8 cellular contexts compared by ENCODE assay signal in the genomic region with DNA sequence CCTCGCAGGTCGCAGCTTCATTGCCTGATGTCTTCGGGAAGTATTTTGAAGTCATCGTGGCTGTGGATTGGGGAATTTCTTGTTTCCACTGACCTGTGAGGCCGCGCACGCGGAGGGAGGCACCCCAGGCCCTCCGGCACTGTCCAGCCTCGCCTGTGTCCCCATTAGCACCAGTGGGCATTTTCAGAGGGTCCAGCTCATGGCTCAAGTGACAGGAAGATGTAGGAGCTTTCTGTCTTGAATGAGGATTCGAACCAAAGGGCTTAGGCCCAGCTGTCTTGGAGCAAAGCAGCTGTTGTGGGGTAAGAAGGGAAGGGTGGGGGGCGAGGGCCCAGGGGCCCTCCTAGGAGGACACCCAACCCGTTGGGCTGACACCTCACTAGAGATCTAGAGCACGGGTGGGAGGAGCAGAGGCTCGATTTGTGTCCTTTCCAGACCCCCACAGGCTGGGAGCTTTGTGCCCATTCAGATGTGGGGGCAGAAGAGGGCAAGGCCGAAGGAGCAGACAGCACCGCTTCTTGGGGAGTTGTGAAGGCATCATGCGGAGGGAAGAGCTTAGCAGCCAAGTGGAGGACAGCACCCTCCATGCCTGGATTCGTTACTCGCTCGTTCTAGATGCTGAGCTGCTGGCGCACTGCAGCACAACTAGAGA. TPM values are rescaled to one million over a fixed set of nuclear protein-coding genes. Genes with fewer than 3 reads are reported as not detected.
DNase-seq lines count a peak whose midpoint lies in the region; ATAC-seq, FAIRE-seq and TF ChIP-seq lines count a peak whose summit lies in the region.

No MANE protein-coding gene starts in this region.

- H3K9me3 ChIP-seq in iPS-20b (ENCODE audit: insufficient read depth, low read depth, low read length) = peaks cover 19% of the 10 kb centered on the region

- peak overlapping the region; percentile 83; the same call in 1 of the 2 replicates for H3K4me3 ChIP-seq in iPS-20b (ENCODE audit: low read length)

- peak overlapping the region; percentile 91 for H3K4me3 Mint-ChIP-seq in activated T-helper 2 cell treated with anti-CD3 and anti-CD28 coated beads, Interferon-gamma antibody, Interleukin-2, Interleukin-4, amounts not matched to agents 10 μg/mL and 5 μg/mL and 100 μg/mL, durations not matched to agents 14 hours and 24 hours and 36 hours (ENCODE audit: low read depth)

- H3K27ac ChIP-seq in iPS-20b (ENCODE audit: low read length) = no peak overlapping the region

- intact Hi-C loops in activated T-helper 2 cell treated with anti-CD3 and anti-CD28 coated beads, Interferon-gamma antibody, Interleukin-2, Interleukin-4, amounts not matched to agents 10 μg/mL and 5 μg/mL and 100 μg/mL, durations not matched to agents 14 hours and 24 hours and 36 hours (cut with micrococcal nuclease) = loop anchor here (1.0 to 2.0 kb wide), 5 partner anchors 48 to 238 kb away; a partner anchor contains a TSS

- no peak for ATAC-seq in HG02798 (IDR thresholded peaks at IDR 0.05; ENCODE audit: poor library complexity, unreplicated experiment)

- H3K27me3 ChIP-seq in iPS-20b (ENCODE audit: insufficient read depth, low read length) = no peaks in the 10 kb centered on the region

- DNase-seq in NCI-H82 (lab: John Stamatoyannopoulos, UW) (peak; percentile 28), NCI-H82 treated with DMSO at 0.1 percent for 48 hours (lab: John Stamatoyannopoulos, UW; ENCODE audit: unreplicated experiment) (no peak), stromal cell of bone marrow (ENCODE audit: low read depth) (peak; percentile 0), NCI-H2171 (lab: John Stamatoyannopoulos, UW) (no peak), H54 (ENCODE audit: insufficient read length, low spot score) (no peak)
- DNase-seq in activated T-helper 2 cell treated with anti-CD3 and anti-CD28 coated beads, Interferon-gamma antibody, Interleukin-2, Interleukin-4, amounts not matched to agents 10 μg/mL and 5 μg/mL and 100 μg/mL, durations not matched to agents 14 hours and 24 hours and 36 hours (ENCODE audit: low spot score) = no peak

- H3K27ac Mint-ChIP-seq in activated T-helper 2 cell treated with anti-CD3 and anti-CD28 coated beads, Interferon-gamma antibody, Interleukin-2, Interleukin-4, amounts not matched to agents 10 μg/mL and 5 μg/mL and 100 μg/mL, durations not matched to agents 14 hours and 24 hours and 36 hours = peak overlapping the region; percentile 93

- H3K27me3 Mint-ChIP-seq in activated T-helper 2 cell treated with anti-CD3 and anti-CD28 coated beads, Interferon-gamma antibody, Interleukin-2, Interleukin-4, amounts not matched to agents 10 μg/mL and 5 μg/mL and 100 μg/mL, durations not matched to agents 14 hours and 24 hours and 36 hours (ENCODE audit: low read depth) = no peaks in the 10 kb centered on the region

- no peaks in the 10 kb centered on the region for H3K4me1 ChIP-seq in iPS-20b (ENCODE audit: insufficient read depth, low read length)

- H3K4me1 Mint-ChIP-seq in activated T-helper 2 cell treated with anti-CD3 and anti-CD28 coated beads, Interferon-gamma antibody, Interleukin-2, Interleukin-4, amounts not matched to agents 10 μg/mL and 5 μg/mL and 100 μg/mL, durations not matched to agents 14 hours and 24 hours and 36 hours (ENCODE audit: low read depth) = peaks cover 22% of the 10 kb centered on the region

- no peak for FAIRE-seq in H54 (lab: Jason Lieb, UNC)

- peak overlapping the region; percentile 73; the same call in 1 of the 2 replicates for H3K9ac ChIP-seq in iPS-20b (ENCODE audit: low read depth, low read length)

- H3K9me3 Mint-ChIP-seq in activated T-helper 2 cell treated with anti-CD3 and anti-CD28 coated beads, Interferon-gamma antibody, Interleukin-2, Interleukin-4, amounts not matched to agents 10 μg/mL and 5 μg/mL and 100 μg/mL, durations not matched to agents 14 hours and 24 hours and 36 hours = peaks cover 40% of the 10 kb centered on the region

- no peak for TF ChIP-seq POLR2A in H54 (IDR thresholded peaks at IDR 0.05; ENCODE audit: low read depth, low read length)

- peaks cover 57% of the 10 kb centered on the region for H3K36me3 Mint-ChIP-seq in activated T-helper 2 cell treated with anti-CD3 and anti-CD28 coated beads, Interferon-gamma antibody, Interleukin-2, Interleukin-4, amounts not matched to agents 10 μg/mL and 5 μg/mL and 100 μg/mL, durations not matched to agents 14 hours and 24 hours and 36 hours (ENCODE audit: low read depth)

- peaks cover 25% of the 10 kb centered on the region; the same call in 1 of the 2 replicates for H3K36me3 ChIP-seq in iPS-20b (ENCODE audit: insufficient read depth, low read depth, low read length)

RNA-seq across cellular contexts. Expression of a gene that starts 0.9 kb away (rescaled TPM):
- total RNA-seq in activated T-helper 2 cell treated with anti-CD3 and anti-CD28 coated beads, Interferon-gamma antibody, Interleukin-2, Interleukin-4, amounts not matched to agents 10 μg/mL and 5 μg/mL and 100 μg/mL, durations not matched to agents 14 hours and 24 hours and 36 hours = 29.7 and 31.9 TPM in 2 replicates

Comparison
In these comparisons a context has a peak if more than half of its experiments do, and no peak if none do; other contexts are left out.
1. DNase-seq: peak in NCI-H82 (single experiment) and stromal cell of bone marrow (single experiment); none in NCI-H82 treated with DMSO at 0.1 percent for 48 hours (single experiment), activated T-helper 2 cell treated with anti-CD3 and anti-CD28 coated beads, Interferon-gamma antibody, Interleukin-2, Interleukin-4, amounts not matched to agents 10 μg/mL and 5 μg/mL and 100 μg/mL, durations not matched to agents 14 hours and 24 hours and 36 hours (single experiment), NCI-H2171 (single experiment) and H54 (single experiment).